24 cellular contexts compared by ENCODE assay signal in genomic region chr2:148483675-148484074, GRCh38.
DNase-seq lines count a peak whose midpoint lies in the region; ATAC-seq, FAIRE-seq and TF ChIP-seq lines count a peak whose summit lies in the region.
"Had no signal": no experiment of that assay in that cellular context is flagged by ENCODE, and none has a peak within 500 bp of the region (broad histone marks: within the 10 kb centered on the region; RNA-seq: fewer than 3 reads in every experiment).

No MANE protein-coding gene starts in this region.

- POLR2A ChIA-PET in HepG2 (lab: Yijun Ruan, JAX) = no interaction called here
- POLR2A ChIA-PET in activated CD4-positive, alpha-beta T cell treated with anti-CD3 and anti-CD28 coated beads for 36 hours (lab: Charles Lee) = no interaction called here

- H3K4ac ChIP-seq in mesendoderm (ENCODE audit: low read depth, low read length) = no peak overlapping the region

- in situ Hi-C loops in HepG2 (cut with HindIII; ENCODE audit: extremely low pct_ligation_motif_present, low pct_unique_long_range_greater_than_20kb) = no loop called here

- H3K9ac ChIP-seq in HepG2 (ENCODE audit: insufficient read depth, low read depth, low read length) (no peak overlapping the region), mesendoderm (ENCODE audit: low read length) (no peak overlapping the region)
- H3K9ac ChIP-seq: KMS-11 had no signal

- FAIRE-seq in HepG2 (lab: Jason Lieb, UNC) = no peak
- FAIRE-seq: RCC 7860 had no signal

- BruUV-seq in HepG2 (replicated peaks; lab: Mats Ljungman, UMichigan) = no TSS peak

- H3K36me3 ChIP-seq in HepG2 (replicated peaks in 1 of 2; ENCODE audit: control insufficient read depth in 1 of 2, insufficient read depth in 2 of 2, low read length in 2 of 2) (no peaks in the 10 kb centered on the region), right lobe of liver (no peaks in the 10 kb centered on the region), mesendoderm (ENCODE audit: control insufficient read depth, insufficient read depth, low read length) (no peaks in the 10 kb centered on the region), vagina (no peaks in the 10 kb centered on the region), stomach (peaks cover 0 to 8% (median 2%) of the 10 kb centered on the region in 4 donors)
- H3K36me3 ChIP-seq: adrenal gland, cardiac muscle cell, upper lobe of right lung had no signal

- intact Hi-C loops in HepG2 (cut with micrococcal nuclease; ENCODE audit: unreplicated experiment) = no loop called here
- intact Hi-C loops in right lobe of liver (cut with DNase I) = no loop called here
- intact Hi-C loops in vagina (cut with DNase I) = no loop called here
- intact Hi-C loops in stomach (cut with DNase I; ENCODE audit: low total_unique reads) = no loop called here
- intact Hi-C loops in activated CD4-positive, alpha-beta T cell treated with anti-CD3 and anti-CD28 coated beads for 36 hours (cut with DNase I, micrococcal nuclease) = no loop called here

- TF ChIP-seq POLR2A in HepG2 (IDR thresholded peaks at IDR 0.05; ENCODE audit: insufficient read depth in 1 of 2, low read depth in 2 of 2, low read length in 2 of 2) (no peak), right lobe of liver (IDR thresholded peaks at IDR 0.05) (no peak), vagina (IDR thresholded peaks at IDR 0.05) (no peak), stomach (IDR thresholded peaks at IDR 0.05) (no peak)

- no peak overlapping the region for H2BK15ac ChIP-seq in mesendoderm (replicated peaks; ENCODE audit: low read depth)

- no peak for DNase-seq in HepG2 (ENCODE audit: low spot score)
- DNase-seq in right lobe of liver = no peak
- peak; percentile 52 for DNase-seq in NCI-H69 (lab: John Stamatoyannopoulos, UW)
- peak; percentile 40 for DNase-seq in mesendoderm
- no peak for DNase-seq in NCI-H2107 (lab: John Stamatoyannopoulos, UW)
- no peak for DNase-seq in vagina (ENCODE audit: extremely low spot score in 2 of 2)
- DNase-seq in stomach = no peak
- DNase-seq in activated CD4-positive, alpha-beta T cell treated with anti-CD3 and anti-CD28 coated beads for 36 hours = no peak
- DNase-seq: activated CD4-positive, alpha-beta T cell treated with anti-CD3 and anti-CD28 coated beads, Interleukin-2, amount 50 U/mL, for 48 hours; activated gamma-delta T cell treated with Interleukin-2 at 50 U/mL for 16 hours; adrenal gland; GF-D8; immature natural killer cell; NCI-H226; nucleus accumbens; stimulated activated CD4-positive, alpha-beta T cell treated with anti-CD3 and anti-CD28 coated beads, Interleukin-4, amount 100 ng/mL, for 4 hours; upper lobe of right lung had no signal

- H3K4me2 ChIP-seq in HepG2 (ENCODE audit: low read depth, low read length) (no peak overlapping the region), mesendoderm (ENCODE audit: low read length) (no peak overlapping the region)
- H3K4me2 ChIP-seq: GM23338, KMS-11 had no signal

- TF ChIP-seq RAD21 in HepG2 (CRISPR knock-in tag; IDR thresholded peaks at IDR 0.05) = no peak

- H4K20me1 ChIP-seq in HepG2 (ENCODE audit: insufficient read depth, low read length) = no peaks in the 10 kb centered on the region

- H3K27ac Mint-ChIP-seq in activated CD4-positive, alpha-beta T cell treated with anti-CD3 and anti-CD28 coated beads for 36 hours = no peak overlapping the region
- H3K27ac Mint-ChIP-seq: GM23338, immature natural killer cell, WTC11 had no signal

- H3K23ac ChIP-seq in mesendoderm (ENCODE audit: low read length) = no peak overlapping the region

- H3K9me3 ChIP-seq in HepG2 (ENCODE audit: low read length) (no peaks in the 10 kb centered on the region), right lobe of liver (no peaks in the 10 kb centered on the region), vagina (no peaks in the 10 kb centered on the region), stomach (no peaks in the 10 kb centered on the region)
- H3K9me3 ChIP-seq: adrenal gland, upper lobe of right lung had no signal

- WGBS in HepG2 (ENCODE audit: low lambda C conversion rate) = 43% methylated on average over 4 of the region's 4 CpGs
- 39% methylated on average over 2 of the region's 4 CpGs for WGBS in right lobe of liver (ENCODE audit: insufficient coverage, low coverage, low lambda C conversion rate, missing lambda C conversion rate)
- no CpG with 5 or more reads among the region's 4 CpGs for WGBS in mesendoderm (ENCODE audit: extremely low coverage, insufficient coverage, low lambda C conversion rate)
- 43 to 63% (median 50%) methylated on average over 4 of the region's 4 CpGs for WGBS in stomach, 5 donors

- H3K79me1 ChIP-seq in mesendoderm (ENCODE audit: low read length) = no peaks in the 10 kb centered on the region

- H3K27me3 ChIP-seq in HepG2 (ENCODE audit: control insufficient read depth in 1 of 2, insufficient read depth in 2 of 2, low read length in 2 of 2) (no peaks in the 10 kb centered on the region), right lobe of liver (no peaks in the 10 kb centered on the region), mesendoderm (ENCODE audit: insufficient read depth, low read length, poor library complexity) (no peaks in the 10 kb centered on the region), vagina (no peaks in the 10 kb centered on the region), stomach (no peaks in the 10 kb centered on the region)
- H3K27me3 ChIP-seq: adrenal gland, cardiac muscle cell, upper lobe of right lung had no signal

- CTCF ChIA-PET in HepG2 (lab: Yijun Ruan, JAX; ENCODE audit: low intra/inter-chr PET ratio, low total read pairs) = no interaction called here
- CTCF ChIA-PET in activated CD4-positive, alpha-beta T cell treated with anti-CD3 and anti-CD28 coated beads for 36 hours (lab: Charles Lee) = interaction anchor here (1.2 kb wide), 1 partner anchor 34 kb away, joined by 5 read pairs; no protein-coding TSS in a partner anchor

- TF ChIP-seq CTCF in HepG2 (CRISPR knock-in tag; IDR thresholded peaks at IDR 0.05) = no peak
- TF ChIP-seq CTCF in right lobe of liver (IDR thresholded peaks at IDR 0.05) = no peak
- no peak for TF ChIP-seq CTCF in vagina (IDR thresholded peaks at IDR 0.05)
- TF ChIP-seq CTCF in stomach (IDR thresholded peaks at IDR 0.05) = no peak

- H3K4me3 ChIP-seq in HepG2 (replicated peaks in 1 of 3; ENCODE audit: insufficient read depth in 1 of 3, low read depth in 2 of 3, low read length in 3 of 3) (no peak overlapping the region), right lobe of liver (no peak overlapping the region), mesendoderm (ENCODE audit: low read length) (no peak overlapping the region), vagina (no peak overlapping the region), stomach (no peak overlapping the region)
- H3K4me3 ChIP-seq: adrenal gland, cardiac muscle cell, GM23338, SK-N-MC, upper lobe of right lung had no signal

- peaks cover 2% of the 10 kb centered on the region for H3K27me3 Mint-ChIP-seq in activated CD4-positive, alpha-beta T cell treated with anti-CD3 and anti-CD28 coated beads for 36 hours

- H3K18ac ChIP-seq in mesendoderm (ENCODE audit: low read length) = no peak overlapping the region

- no peak overlapping the region for H2BK5ac ChIP-seq in mesendoderm (ENCODE audit: low read length)

- no peaks in the 10 kb centered on the region for H3K9me3 Mint-ChIP-seq in activated CD4-positive, alpha-beta T cell treated with anti-CD3 and anti-CD28 coated beads for 36 hours (ENCODE audit: low read depth)
- H3K9me3 Mint-ChIP-seq: GM23338, immature natural killer cell, WTC11 had no signal

- no peaks in the 10 kb centered on the region for H3K79me2 ChIP-seq in HepG2 (ENCODE audit: insufficient read depth, low read length)
- H3K79me2 ChIP-seq in mesendoderm (ENCODE audit: control insufficient read depth, insufficient read depth, low read length) = no peaks in the 10 kb centered on the region

- H3K56ac ChIP-seq in mesendoderm (ENCODE audit: low read length) = no peak overlapping the region

- H3K4me3 Mint-ChIP-seq in activated CD4-positive, alpha-beta T cell treated with anti-CD3 and anti-CD28 coated beads for 36 hours = no peak overlapping the region
- H3K4me3 Mint-ChIP-seq: CD14-positive monocyte, GM23338, immature natural killer cell, WTC11 had no signal

- no peaks in the 10 kb centered on the region for H3K4me1 ChIP-seq in HepG2 (ENCODE audit: insufficient read depth, low read length)
- H3K4me1 ChIP-seq in right lobe of liver = no peaks in the 10 kb centered on the region
- no peaks in the 10 kb centered on the region for H3K4me1 ChIP-seq in mesendoderm (ENCODE audit: control insufficient read depth, low read depth, low read length)
- no peaks in the 10 kb centered on the region for H3K4me1 ChIP-seq in vagina
- no peaks in the 10 kb centered on the region for H3K4me1 ChIP-seq in stomach
- H3K4me1 ChIP-seq: adrenal gland, upper lobe of right lung had no signal

- H4K8ac ChIP-seq in mesendoderm (ENCODE audit: low read depth, low read length) = no peak overlapping the region

- TF ChIP-seq EP300 in HepG2 (IDR thresholded peaks at IDR 0.05; ENCODE audit: low read depth in 2 of 2, low read length in 2 of 2) = no peak
- TF ChIP-seq EP300 in HepG2 (CRISPR knock-in tag; IDR thresholded peaks at IDR 0.05; ENCODE audit: borderline replicate concordance) = no peak
- no peak for TF ChIP-seq EP300 in stomach (IDR thresholded peaks at IDR 0.05)

- ATAC-seq in HepG2 = peak; percentile 48
- ATAC-seq in right lobe of liver = no peak
- ATAC-seq in activated CD4-positive, alpha-beta T cell treated with anti-CD3 and anti-CD28 coated beads for 36 hours = no peak
- ATAC-seq: GM23338, upper lobe of right lung, WTC11 had no signal

- no peaks in the 10 kb centered on the region for H3K36me3 Mint-ChIP-seq in activated CD4-positive, alpha-beta T cell treated with anti-CD3 and anti-CD28 coated beads for 36 hours (ENCODE audit: low read depth)
- H3K36me3 Mint-ChIP-seq: CD14-positive monocyte, WTC11 had no signal

- H2AFZ ChIP-seq in HepG2 (ENCODE audit: low read length) = no peak overlapping the region
- H2AFZ ChIP-seq: GM23338 had no signal

- H4K5ac ChIP-seq in mesendoderm (ENCODE audit: low read length) = no peak overlapping the region

- H2AK5ac ChIP-seq in mesendoderm (ENCODE audit: low read length) = no peak overlapping the region

- no peak overlapping the region for H3K27ac ChIP-seq in HepG2 (ENCODE audit: extremely low read length, insufficient read depth, low read length)
- H3K27ac ChIP-seq in right lobe of liver = no peak overlapping the region
- no peak overlapping the region for H3K27ac ChIP-seq in mesendoderm (ENCODE audit: low read depth, low read length)
- H3K27ac ChIP-seq in vagina = no peak overlapping the region
- H3K27ac ChIP-seq in stomach = no peak overlapping the region
- H3K27ac ChIP-seq: adrenal gland, cardiac muscle cell, KMS-11, SK-N-MC, upper lobe of right lung had no signal

- H3K4me1 Mint-ChIP-seq in activated CD4-positive, alpha-beta T cell treated with anti-CD3 and anti-CD28 coated beads for 36 hours = no peaks in the 10 kb centered on the region
- H3K4me1 Mint-ChIP-seq: CD14-positive monocyte, immature natural killer cell had no signal

- no peak overlapping the region for H2BK120ac ChIP-seq in mesendoderm (ENCODE audit: low read depth, low read length)

Comparison
In these comparisons a context has a peak if more than half of its experiments do, and no peak if none do; other contexts are left out.
1. DNase-seq: peak in NCI-H69 (single experiment) and mesendoderm (single experiment); none in HepG2 (single experiment), right lobe of liver (0 of 3), NCI-H2107 (single experiment), vagina (0 of 2), stomach (single experiment) and activated CD4-positive, alpha-beta T cell treated with anti-CD3 and anti-CD28 coated beads for 36 hours (single experiment).